Comparison of ENCODE assay signal across 34 cellular contexts in the genomic region with DNA sequence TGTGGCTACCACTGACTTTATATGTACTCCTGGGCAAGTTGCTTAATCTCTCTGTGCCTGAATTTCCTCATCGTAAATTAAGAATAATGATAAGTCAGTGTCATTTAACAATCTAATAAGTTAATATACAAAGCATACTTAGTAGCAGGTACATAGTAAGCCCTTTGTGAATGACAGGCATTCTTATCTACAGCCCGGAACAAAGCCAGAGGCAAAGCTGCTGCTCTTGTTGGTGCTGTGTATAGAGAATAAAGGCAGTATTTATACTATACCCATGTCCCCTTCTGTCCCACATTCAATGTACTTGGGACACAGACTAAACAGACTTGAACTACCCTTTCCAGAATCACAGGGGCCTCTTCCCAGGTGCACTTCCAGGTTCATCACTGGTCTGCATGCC.
"Had no signal": no experiment of that assay in that cellular context is flagged by ENCODE, and none has a peak within 500 bp of the region (broad histone marks: within the 10 kb centered on the region; RNA-seq: fewer than 3 reads in every experiment).

No MANE protein-coding gene starts in this region.

- H3K9me3 ChIP-seq: MG63 had no signal

- H3K36me3 ChIP-seq: MG63 had no signal

- H3K27ac ChIP-seq: KMS-11 had no signal

- DNase-seq: Karpas-422, Kasumi-1, KG1, MG63, MM.1S, MV-4-11, NCI-H1048, NCI-H1092, NCI-H1092 treated with DMSO at 0.1 percent for 48 hours, NCI-H1105, NCI-H1105 treated with DMSO at 0.1 percent for 48 hours, NCI-H1417, NCI-H1417 treated with DMSO at 0.1 percent for 48 hours, NCI-H1436, NCI-H1436 treated with DMSO at 0.1 percent for 48 hours, NCI-H146, NCI-H1694, NCI-H1694 treated with DMSO at 0.1 percent for 48 hours, NCI-H187, NCI-H187 treated with DMSO at 0.1 percent for 48 hours, NCI-H1930, NCI-H2029, NCI-H2029 treated with DMSO at 0.1 percent for 48 hours, NCI-H2081, NCI-H2081 treated with DMSO at 0.1 percent for 48 hours, NCI-H2107, NCI-H2171, NCI-H2171 treated with DMSO at 0.1 percent for 48 hours, NCI-H2227 treated with DMSO at 0.1 percent for 48 hours, NCI-H226, NCI-H345, NCI-H446, NCI-H446 treated with DMSO at 0.1 percent for 48 hours had no signal

- H3K27me3 ChIP-seq: MG63 had no signal

- H3K4me3 ChIP-seq: MG63 had no signal
